ENCODE assay signal across 11 cellular contexts in genomic region chr13:106493569-106493968, GRCh38. TPM values are rescaled to one million over a fixed set of nuclear protein-coding genes. Genes with fewer than 3 reads are reported as not detected.
DNase-seq lines count a peak whose midpoint lies in the region; ATAC-seq and TF ChIP-seq lines count a peak whose summit lies in the region.
"Had no signal": no experiment of that assay in that cellular context is flagged by ENCODE, and none has a peak within 500 bp of the region (broad histone marks: within the 10 kb centered on the region; RNA-seq: fewer than 3 reads in every experiment).

No MANE protein-coding gene starts in this region.

- H3K4me1 Mint-ChIP-seq in neural crest cell (peaks cover 72% of the 10 kb centered on the region), osteocyte (ENCODE audit: unreplicated experiment) (peaks cover 31% of the 10 kb centered on the region)

- H3K27me3 Mint-ChIP-seq in neural crest cell (ENCODE audit: low read depth) (no peaks in the 10 kb centered on the region), osteocyte (ENCODE audit: unreplicated experiment) (no peaks in the 10 kb centered on the region)

- TF ChIP-seq CTCF in neural crest cell (conservative IDR thresholded peaks at IDR 0.05) (no peak), osteocyte (IDR thresholded peaks at IDR 0.05) (no peak), brain microvascular endothelial cell (IDR thresholded peaks at IDR 0.05; ENCODE audit: low read depth, low read length, missing control alignments) (no peak)

- peaks cover 46% of the 10 kb centered on the region for H3K36me3 ChIP-seq in brain microvascular endothelial cell (replicated peaks)

- H3K36me3 Mint-ChIP-seq in neural crest cell (ENCODE audit: low read depth): peaks cover 38% of the 10 kb centered on the region
- peaks cover 60% of the 10 kb centered on the region for H3K36me3 Mint-ChIP-seq in osteocyte (ENCODE audit: unreplicated experiment)

- DNase-seq in NOMO-1 treated with dmso at 0.1 percent for 144 hours (lab: John Stamatoyannopoulos, UW; ENCODE audit: unreplicated experiment) (peak; percentile 97), neural crest cell (ENCODE audit: low read depth, low spot score) (no peak), osteocyte (ENCODE audit: extremely low spot score, unreplicated experiment) (no peak), iPS-NIHi7 (ENCODE audit: extremely low spot score) (no peak), brain microvascular endothelial cell (no peak)
- no peak for DNase-seq in activated naive CD4-positive, alpha-beta T cell (lab: John Stamatoyannopoulos, UW)
- DNase-seq: GOT3, T-helper 2 cell had no signal

- H3K9me3 Mint-ChIP-seq in neural crest cell (no peaks in the 10 kb centered on the region), osteocyte (ENCODE audit: unreplicated experiment) (no peaks in the 10 kb centered on the region)

- peak; percentile 71 for ATAC-seq in GM18867 (IDR thresholded peaks at IDR 0.05; ENCODE audit: unreplicated experiment)
- ATAC-seq in HG02642 (IDR thresholded peaks at IDR 0.05; ENCODE audit: poor library complexity, unreplicated experiment): peak; percentile 85

- no peaks in the 10 kb centered on the region for H3K27me3 ChIP-seq in brain microvascular endothelial cell (replicated peaks)

- H3K27ac ChIP-seq in brain microvascular endothelial cell: no peak overlapping the region
- H3K27ac ChIP-seq: parathyroid adenoma had no signal

- in situ Hi-C loops in brain microvascular endothelial cell (cut with HindIII; ENCODE audit: low pct_ligation_motif_present, low sequenced_read_pairs): no loop called here

- H3K4me3 Mint-ChIP-seq in neural crest cell: peak overlapping the region; percentile 54
- H3K4me3 Mint-ChIP-seq in osteocyte (ENCODE audit: unreplicated experiment): no peak overlapping the region

- H3K27ac Mint-ChIP-seq in neural crest cell (ENCODE audit: unreplicated experiment) (peak overlapping the region; percentile 83), osteocyte (ENCODE audit: unreplicated experiment) (no peak overlapping the region)

- no peak overlapping the region for H3K4me3 ChIP-seq in brain microvascular endothelial cell (ENCODE audit: low read depth, low read length)

RNA-seq across cellular contexts. Expression of gene EFNB2, which starts 41.9 kb away (rescaled TPM):
- 79.4 and 83.1 TPM in 2 replicates for total RNA-seq in neural crest cell
- 49.2 and 50.0 TPM in 2 replicates for total RNA-seq in osteocyte
